5 cellular contexts compared by ENCODE assay signal in genomic region chr13:73827434-73827833, GRCh38.
"Had no signal": no experiment of that assay in that cellular context is flagged by ENCODE, and none has a peak within 500 bp of the region (broad histone marks: within the 10 kb centered on the region; RNA-seq: fewer than 3 reads in every experiment).

No MANE protein-coding gene starts in this region.

- H3K4me3 ChIP-seq: GM23338, K562 had no signal

- H3K4me3 Mint-ChIP-seq: GM23338, H9 had no signal

- H3K4me2 ChIP-seq: GM23338 had no signal

- H3K27ac Mint-ChIP-seq: GM23338, H9 had no signal

- H2AFZ ChIP-seq: GM23338 had no signal

- H3K9me3 Mint-ChIP-seq: GM23338 had no signal

- ATAC-seq: GM23338, K562 had no signal

- DNase-seq: H9, HCEC 1CT, IMR-90 had no signal
